Comparison of ENCODE assay signal across 25 cellular contexts in genomic region chr14:56206576-56206975, GRCh38.
"Had no signal": no experiment of that assay in that cellular context is flagged by ENCODE, and none has a peak within 500 bp of the region (broad histone marks: within the 10 kb centered on the region; RNA-seq: fewer than 3 reads in every experiment).

No MANE protein-coding gene starts in this region.

- H3K27ac ChIP-seq: cardiac muscle cell, epithelial cell of prostate, foreskin keratinocyte, left ventricle myocardium inferior, neural progenitor cell, prostate gland, skin epidermis, suprapubic skin, vagina had no signal

- H3K9me3 ChIP-seq: left ventricle myocardium inferior, prostate gland, suprapubic skin, transverse colon, vagina had no signal

- H3K4me1 ChIP-seq: foreskin keratinocyte, prostate gland had no signal

- H3K9ac ChIP-seq: neural progenitor cell had no signal

- H3K4me2 ChIP-seq: neural progenitor cell had no signal

- ATAC-seq: effector memory CD8-positive, alpha-beta T cell; right cardiac atrium; stimulated activated naive CD8-positive, alpha-beta T cell treated with anti-CD3 and anti-CD28 coated beads, Interleukin-15, amount 100 ng/mL, for 72 hours had no signal

- H3K27me3 ChIP-seq: foreskin keratinocyte, neural progenitor cell, suprapubic skin, transverse colon, vagina had no signal

- FAIRE-seq: kidney had no signal

- H2AFZ ChIP-seq: neural progenitor cell had no signal

- H3K4me3 ChIP-seq: cardiac muscle cell, left ventricle myocardium inferior, neural progenitor cell, prostate gland, skin epidermis, suprapubic skin, transverse colon, vagina had no signal

- DNase-seq: activated B cell treated with CpG ODN at 0.5 μM for 24 hours; activated CD4-positive, alpha-beta memory T cell treated with anti-CD3 and anti-CD28 coated beads for 36 hours; activated CD4-positive, alpha-beta T cell treated with anti-CD3 and anti-CD28 coated beads for 4 hours; activated naive CD4-positive, alpha-beta T cell; activated naive CD8-positive, alpha-beta T cell treated with anti-CD3 and anti-CD28 coated beads for 36 hours; amniotic stem cell; effector memory CD8-positive, alpha-beta T cell; glutamatergic neuron; hypothalamus; kidney; left ventricle myocardium inferior; mammary epithelial cell; naive B cell; right cardiac atrium; stimulated activated CD4-positive, alpha-beta T cell treated with anti-CD3 and anti-CD28 coated beads, Interleukin-4, amount 100 ng/mL, for 1 hour; stimulated activated naive CD8-positive, alpha-beta T cell treated with anti-CD3 and anti-CD28 coated beads, Interleukin-15, amount 100 ng/mL, for 72 hours; transverse colon had no signal

- H3K36me3 ChIP-seq: cardiac muscle cell, left ventricle myocardium inferior, neural progenitor cell, prostate gland, suprapubic skin, transverse colon, vagina had no signal
